Comparison of ENCODE assay signal across 11 cellular contexts in the genomic region with DNA sequence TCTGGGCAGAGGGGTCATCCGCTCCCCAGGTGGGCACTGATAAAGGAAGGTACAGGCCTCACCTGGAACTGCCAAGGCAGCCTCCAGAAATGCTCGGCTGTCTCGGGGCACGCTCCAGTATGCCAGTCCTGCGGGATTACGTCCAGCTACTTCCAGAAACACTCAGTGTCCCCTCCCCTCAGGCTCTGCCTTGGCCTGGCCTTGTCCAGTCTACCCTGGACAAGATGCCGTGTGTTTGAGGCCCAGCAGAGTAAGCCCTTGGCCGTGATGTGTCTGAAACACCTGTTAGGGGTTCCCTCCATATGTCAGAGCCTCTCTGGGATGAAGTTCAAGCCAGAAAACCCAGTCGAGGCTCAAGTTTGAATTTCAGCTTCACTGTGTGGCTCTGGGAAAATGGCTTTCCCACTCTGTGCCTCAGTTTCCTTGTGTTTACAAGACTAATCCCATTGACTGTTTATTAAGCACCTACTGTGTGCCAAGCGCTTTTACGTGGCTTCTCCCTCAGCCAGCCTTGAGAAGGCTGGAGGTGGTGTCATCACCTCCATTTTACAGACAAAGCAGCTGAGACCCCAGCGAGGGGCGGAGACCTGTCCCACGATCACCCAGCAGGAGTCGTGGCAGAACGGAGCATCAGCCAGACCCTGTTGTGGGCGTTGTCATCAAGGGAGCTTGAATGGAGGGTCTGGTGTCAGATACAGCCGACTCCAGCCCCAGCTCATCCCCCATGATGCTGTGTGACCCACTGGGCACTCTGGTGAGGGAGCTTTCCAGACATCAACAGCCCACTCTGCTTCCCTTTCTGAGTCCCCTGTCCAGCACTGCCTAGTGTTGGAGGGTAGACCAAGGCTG. TPM values are rescaled to one million over a fixed set of nuclear protein-coding genes. Genes with fewer than 3 reads are reported as not detected.
DNase-seq lines count a peak whose midpoint lies in the region; ATAC-seq, FAIRE-seq and TF ChIP-seq lines count a peak whose summit lies in the region.
"Had no signal": no experiment of that assay in that cellular context is flagged by ENCODE, and none has a peak within 500 bp of the region (broad histone marks: within the 10 kb centered on the region; RNA-seq: fewer than 3 reads in every experiment).

No MANE protein-coding gene starts in this region.

- no peak overlapping the region for H2AK5ac ChIP-seq in neuronal stem cell (ENCODE audit: low read depth, low read length)

- H3K4me3 ChIP-seq in Panc1 (ENCODE audit: low read depth in 2 of 2, low read length in 2 of 2) (no peak overlapping the region; a peak in 1 of 4 replicates), dorsolateral prefrontal cortex (peak overlapping the region in 9 of 59 donors; percentile 76 to 99 (median 92)), neuronal stem cell (ENCODE audit: low read length in 2 of 2) (no peak overlapping the region), small intestine (ENCODE audit: low read depth in 1 of 2, low read length in 2 of 2) (no peak overlapping the region)

- peak overlapping the region; percentile 17 for H3K9ac ChIP-seq in neuronal stem cell (ENCODE audit: low read depth, low read length, poor library complexity)

- DNase-seq in GM12891 (ENCODE audit: insufficient read length, low spot score) (no peak), Panc1 (ENCODE audit: low read depth, low spot score) (no peak), dorsolateral prefrontal cortex (peak in 1 of 10 donors; percentile 59), neuronal stem cell (ENCODE audit: low spot score) (no peak), COLO668 (lab: John Stamatoyannopoulos, UW; ENCODE audit: unreplicated experiment) (no peak), iPS-NIHi7 (ENCODE audit: extremely low spot score) (no peak), small intestine (no peak), urothelium cell line (ENCODE audit: low spot score) (no peak)
- DNase-seq: activated CD4-positive, alpha-beta T cell treated with anti-CD3 and anti-CD28 coated beads, Interleukin-2, amount 50 U/mL, for 4 hours; colonic mucosa had no signal

- H3K14ac ChIP-seq in neuronal stem cell (ENCODE audit: low read length) = no peak overlapping the region

- H2AFZ ChIP-seq in neuronal stem cell (ENCODE audit: low read length) = no peak overlapping the region

- H3K27ac ChIP-seq in Panc1 (ENCODE audit: low read length) (peak overlapping the region; percentile 94), dorsolateral prefrontal cortex (peak overlapping the region in 56 of 59 donors; percentile 89 to 99 (median 97)), neuronal stem cell (replicated peaks; ENCODE audit: low read length) (no peak overlapping the region), small intestine (ENCODE audit: low read depth in 1 of 2, low read length in 1 of 2) (no peak overlapping the region)

- H3K18ac ChIP-seq in neuronal stem cell (ENCODE audit: low read length) = no peak overlapping the region

- H3K4me1 ChIP-seq in Panc1 (ENCODE audit: control insufficient read depth, insufficient read depth, low read length) (peaks cover 9% of the 10 kb centered on the region), neuronal stem cell (ENCODE audit: control insufficient read depth in 2 of 2, insufficient read depth in 1 of 2, low read depth in 1 of 2, low read length in 2 of 2) (peaks cover 6 to 7% of the 10 kb centered on the region in 2 donors), small intestine (ENCODE audit: control insufficient read depth in 2 of 2, insufficient read depth in 1 of 2, low read depth in 1 of 2, low read length in 1 of 2) (peaks cover 0 to 3% of the 10 kb centered on the region in 2 donors)

- H4K8ac ChIP-seq in neuronal stem cell (ENCODE audit: low read depth, low read length) = no peak overlapping the region

- TF ChIP-seq CTCF in Panc1 (IDR thresholded peaks at IDR 0.05) (no peak), dorsolateral prefrontal cortex (IDR thresholded peaks at IDR 0.05 in 54 of 56, conservative IDR thresholded peaks at IDR 0.05 in 2 of 56; ENCODE audit: low read depth in 1 of 56, partially characterized antibody in 56 of 56) (no peak)

- no peak overlapping the region for H3K4ac ChIP-seq in neuronal stem cell (ENCODE audit: low read length)

- no peak overlapping the region for H3K23ac ChIP-seq in neuronal stem cell (ENCODE audit: low read depth, low read length, poor library complexity)

- in situ Hi-C loops in Panc1 (cut with HindIII; ENCODE audit: low pct_unique_long_range_greater_than_20kb, low sequenced_read_pairs) = no loop called here

- WGBS in neuronal stem cell (ENCODE audit: extremely low coverage in 2 of 2, insufficient read length in 2 of 2, insufficient replicate concordance in 1 of 2), 2 donors = no CpG with 5 or more reads among the region's 18 CpGs
- whole genome bisulfite sequencing in small intestine, 3 donors = 87 to 90% (median 89%) methylated on average over 18 of the region's 18 CpGs

- H3K4me2 ChIP-seq in neuronal stem cell (ENCODE audit: insufficient read depth, low read length, poor library complexity, severe bottlenecking) = no peak overlapping the region

- H3K79me1 ChIP-seq in neuronal stem cell (ENCODE audit: low read depth, low read length) = peaks cover 5% of the 10 kb centered on the region

- FAIRE-seq in GM12891 (lab: Jason Lieb, UNC) (peak; percentile 80), small intestine (lab: Jason Lieb, UNC) (no peak), urothelium cell line (lab: Jason Lieb, UNC) (no peak)

- intact Hi-C loops in Panc1 (cut with micrococcal nuclease; ENCODE audit: unreplicated experiment) = no loop called here
- intact Hi-C loops in dorsolateral prefrontal cortex (cut with DNase I) = loop anchor here (5.0 to 10.0 kb wide), 6 partner anchors 34 to 206 kb away; a partner anchor contains a TSS

- no peaks in the 10 kb centered on the region for H3K27me3 ChIP-seq in Panc1 (ENCODE audit: control insufficient read depth, insufficient read depth, low read length)
- no peaks in the 10 kb centered on the region for H3K27me3 ChIP-seq in dorsolateral prefrontal cortex
- no peaks in the 10 kb centered on the region for H3K27me3 ChIP-seq in neuronal stem cell (ENCODE audit: control insufficient read depth in 3 of 3, insufficient read depth in 3 of 3, low read depth in 1 of 3, low read length in 3 of 3)
- H3K27me3 ChIP-seq in small intestine (ENCODE audit: control insufficient read depth in 2 of 2, insufficient read depth in 2 of 2, low read length in 2 of 2) = no peaks in the 10 kb centered on the region
- H3K27me3 ChIP-seq: colonic mucosa had no signal

- no peak overlapping the region for H2BK5ac ChIP-seq in neuronal stem cell (ENCODE audit: low read length)

- no peak overlapping the region for H4K91ac ChIP-seq in neuronal stem cell (ENCODE audit: low read depth, low read length, poor library complexity)

- no TSS peak for BruUV-seq in Panc1 (replicated peaks; lab: Mats Ljungman, UMichigan)

- H3K9me3 ChIP-seq in Panc1 (ENCODE audit: control insufficient read depth, insufficient read depth, low read depth, low read length) (no peaks in the 10 kb centered on the region), neuronal stem cell (replicated peaks in 1 of 2; ENCODE audit: control insufficient read depth in 2 of 2, insufficient read depth in 1 of 2, low read depth in 1 of 2, low read length in 2 of 2) (no peaks in the 10 kb centered on the region), small intestine (ENCODE audit: control insufficient read depth, low read depth) (no peaks in the 10 kb centered on the region)
- H3K9me3 ChIP-seq: colonic mucosa had no signal

- CTCF ChIA-PET in Panc1 (lab: Charles Lee) = interaction anchor here (0.6 kb wide), 1 partner anchor 122 kb away, joined by 4 read pairs; no protein-coding TSS in a partner anchor

- TF ChIP-seq POLR2A in GM12891 (IDR thresholded peaks at IDR 0.05; ENCODE audit: low read depth, low read length) = no peak

- no peak overlapping the region for H2BK12ac ChIP-seq in neuronal stem cell (ENCODE audit: low read length)

- H3K36me3 ChIP-seq in Panc1 (ENCODE audit: control insufficient read depth, insufficient read depth, low read length) = peaks cover 2% of the 10 kb centered on the region; the same call in 1 of the 2 replicates
- peaks cover 9 to 21% of the 10 kb centered on the region in 2 donors for H3K36me3 ChIP-seq in neuronal stem cell (replicated peaks in 1 of 2; ENCODE audit: control insufficient read depth in 2 of 2, insufficient read depth in 2 of 2, low read length in 2 of 2)
- peaks cover 8 to 11% of the 10 kb centered on the region in 2 donors for H3K36me3 ChIP-seq in small intestine (ENCODE audit: control insufficient read depth in 2 of 2, insufficient read depth in 2 of 2, low read length in 2 of 2)
- H3K36me3 ChIP-seq: colonic mucosa had no signal

- ATAC-seq in Panc1 = no peak

- POLR2A ChIA-PET in Panc1 (lab: Charles Lee) = no interaction called here

- no peak overlapping the region for H2BK15ac ChIP-seq in neuronal stem cell (ENCODE audit: low read length)

- no peak overlapping the region for H2BK120ac ChIP-seq in neuronal stem cell (ENCODE audit: low read depth, low read length)

RNA-seq across cellular contexts. Expression of a gene that starts 2.0 kb away (rescaled TPM):
- polyA plus RNA-seq in GM12891 (2012; ENCODE audit: low read depth, missing spikeins) = 6.7 TPM
- total RNA-seq in Panc1 (2021; ENCODE audit: unreplicated experiment) (37.6 TPM), dorsolateral prefrontal cortex (10 to 100 TPM; 32.9 to 92.3 (median 63.4) TPM)
- 67.7 TPM for polyA plus RNA-seq in Panc1 (2012; ENCODE audit: insufficient read length)
- polyA plus RNA-seq in neuronal stem cell (2013, experiment 1 of 2) = 52.3 TPM
- polyA plus RNA-seq in neuronal stem cell (2013, experiment 2 of 2) = 51.8 TPM
- 10 to 100 TPM in 1 of 3 donors, 1 to 10 TPM in 2; 1.6 to 14.2 (median 2.0) TPM for polyA plus RNA-seq in small intestine

RNA-seq across cellular contexts. Expression of a gene that starts 22.6 kb away (rescaled TPM):
- 201 TPM for polyA plus RNA-seq in GM12891 (2012; ENCODE audit: low read depth, missing spikeins)
- total RNA-seq in Panc1 (2021; ENCODE audit: unreplicated experiment) = 39.7 TPM
- polyA plus RNA-seq in Panc1 (2012; ENCODE audit: insufficient read length) = 38.3 TPM
- 10 to 100 TPM in 35 of 120 experiments, 1 to 10 TPM in 68, under 1 TPM in 9, not detected in 8; 0.30 to 75.4 (median 7.3) TPM for total RNA-seq in dorsolateral prefrontal cortex
- polyA plus RNA-seq in neuronal stem cell (2013, experiment 1 of 2) = 0.79 TPM
- 0.73 TPM for polyA plus RNA-seq in neuronal stem cell (2013, experiment 2 of 2)
- 100 to 1,000 TPM in 1 of 3 donors, 10 to 100 TPM in 2; 51.9 to 178 (median 91.6) TPM for polyA plus RNA-seq in small intestine
- total RNA-seq: progenitor cell of endocrine pancreas had no signal

RNA-seq across cellular contexts. Expression of a gene that starts 42.0 kb away (rescaled TPM):
- 10.6 TPM for polyA plus RNA-seq in GM12891 (2012; ENCODE audit: low read depth, missing spikeins)
- total RNA-seq in Panc1 (2021; ENCODE audit: unreplicated experiment) (13.3 TPM), dorsolateral prefrontal cortex (10 to 100 TPM in 12 of 120 experiments, 1 to 10 TPM in 108; 3.8 to 12.2 (median 7.5) TPM)
- polyA plus RNA-seq in Panc1 (2012; ENCODE audit: insufficient read length) = 17.0 TPM
- 21.4 TPM for polyA plus RNA-seq in neuronal stem cell (2013, experiment 1 of 2)
- polyA plus RNA-seq in neuronal stem cell (2013, experiment 2 of 2) = 20.5 TPM
- 10 to 100 TPM; 12.5 to 25.9 (median 21.9) TPM for polyA plus RNA-seq in small intestine

RNA-seq across cellular contexts. Expression of a gene that starts 52.8 kb away (rescaled TPM):
- 1.0 TPM for polyA plus RNA-seq in GM12891 (2012; ENCODE audit: low read depth, missing spikeins)
- total RNA-seq in Panc1 (2021; ENCODE audit: unreplicated experiment) = 1.0 TPM
- polyA plus RNA-seq in Panc1 (2012; ENCODE audit: insufficient read length) = 1.4 TPM
- total RNA-seq in dorsolateral prefrontal cortex = 100 to 1,000 TPM; 110 to 560 (median 402) TPM
- polyA plus RNA-seq in neuronal stem cell (2013, experiment 1 of 2) = 3.4 TPM
- polyA plus RNA-seq in neuronal stem cell (2013, experiment 2 of 2) = 4.3 TPM
- 1 to 10 TPM in 2 of 3 donors, under 1 TPM in 1; 0.81 to 6.0 (median 2.0) TPM for polyA plus RNA-seq in small intestine

RNA-seq across cellular contexts. Expression of a gene that starts 53.4 kb away (rescaled TPM):
- polyA plus RNA-seq in GM12891 (2012; ENCODE audit: low read depth, missing spikeins) = 7.2 TPM
- total RNA-seq in Panc1 (2021; ENCODE audit: unreplicated experiment) (13.1 TPM), dorsolateral prefrontal cortex (100 to 1,000 TPM; 138 to 282 (median 205) TPM)
- polyA plus RNA-seq in Panc1 (2012; ENCODE audit: insufficient read length) = 12.5 TPM
- 3.8 TPM for polyA plus RNA-seq in neuronal stem cell (2013, experiment 1 of 2)
- 4.1 TPM for polyA plus RNA-seq in neuronal stem cell (2013, experiment 2 of 2)
- polyA plus RNA-seq in small intestine = 10 to 100 TPM in 2 of 3 donors, 1 to 10 TPM in 1; 9.3 to 34.6 (median 22.8) TPM

Comparison
In these comparisons a context has a peak if more than half of its experiments do, and no peak if none do; other contexts are left out.
1. H3K27ac ChIP-seq: peak in Panc1 (single experiment) and dorsolateral prefrontal cortex (56 of 59); none in neuronal stem cell (single experiment) and small intestine (0 of 2).